In genomic region chr1:204258213-204259115, GRCh38 we compare ENCODE assay signal across 8 cellular contexts. TPM values are rescaled to one million over a fixed set of nuclear protein-coding genes. Genes with fewer than 3 reads are reported as not detected.
DNase-seq lines count a peak whose midpoint lies in the region; ATAC-seq and TF ChIP-seq lines count a peak whose summit lies in the region.

No MANE protein-coding gene starts in this region.

- DNase-seq in AG09309 (ENCODE audit: low read depth) (no peak), GM13976 (ENCODE audit: low spot score) (peak; percentile 78), NCI-H748 (lab: John Stamatoyannopoulos, UW; ENCODE audit: unreplicated experiment) (peak; percentile 38), head of caudate nucleus (peak in 41 of 42 donors; percentile 40 to 87 (median 71)), sigmoid colon (no peak)
- peak; percentile 68 for DNase-seq in activated effector memory CD4-positive, alpha-beta T cell treated with anti-CD3 and anti-CD28 coated beads, Interleukin-2, amount 50 U/mL, for 16 hours

- ATAC-seq in HG02981 (IDR thresholded peaks at IDR 0.05; ENCODE audit: unreplicated experiment) (no peak), HG03196 (IDR thresholded peaks at IDR 0.05; ENCODE audit: unreplicated experiment) (no peak)

- intact Hi-C loops in head of caudate nucleus (cut with DNase I) (loop anchor here (5.0 kb wide), 1 partner anchor 104 kb away; no protein-coding TSS in a partner anchor), sigmoid colon (cut with DNase I) (loop anchor here (1.0 kb wide), 1 partner anchor 105 kb away; no protein-coding TSS in a partner anchor)

- no peak for TF ChIP-seq EP300 in sigmoid colon (IDR thresholded peaks at IDR 0.05)

- H3K36me3 ChIP-seq in sigmoid colon = no peaks in the 10 kb centered on the region

- 65 to 67% methylated on average over 7 of the region's 7 CpGs for WGBS in sigmoid colon, 2 donors

- in situ Hi-C loops in GM13976 (cut with MboI; ENCODE audit: low sequenced_read_pairs, unreplicated experiment) = no loop called here

- TF ChIP-seq CTCF in AG09309 (IDR thresholded peaks at IDR 0.05; ENCODE audit: control insufficient read depth, insufficient read depth, low read depth, low read length, missing control alignments) (peak; percentile 89), GM13976 (IDR thresholded peaks at IDR 0.05; ENCODE audit: borderline replicate concordance, control extremely low read depth, extremely low read depth, insufficient read depth, missing control alignments) (peak; percentile 34), sigmoid colon (IDR thresholded peaks at IDR 0.05) (peak in 3 of 4 experiments; percentile 30 to 48 (median 32))

- no peaks in the 10 kb centered on the region for H3K27me3 ChIP-seq in sigmoid colon

- peaks cover 0 to 7% (median 5%) of the 10 kb centered on the region in 4 donors for H3K4me1 ChIP-seq in sigmoid colon

- H3K9me3 ChIP-seq in sigmoid colon = no peaks in the 10 kb centered on the region

- H3K27ac ChIP-seq in sigmoid colon = no peak overlapping the region

- H3K4me3 ChIP-seq in AG09309 (ENCODE audit: control insufficient read depth, low read depth, low read length) (no peak overlapping the region), sigmoid colon (no peak overlapping the region)

- TF ChIP-seq POLR2A in sigmoid colon (IDR thresholded peaks at IDR 0.05) = no peak

RNA-seq across cellular contexts. Expression of gene GOLT1A, which starts 44.7 kb away (rescaled TPM):
- not detected for total RNA-seq in sigmoid colon
- polyA plus RNA-seq in sigmoid colon = 10 to 100 TPM in 2 of 3 donors, 1 to 10 TPM in 1; 9.6 to 12.5 (median 12.0) TPM

Comparison
In these comparisons a context has a peak if more than half of its experiments do, and no peak if none do; other contexts are left out.
1. DNase-seq: peak in GM13976 (single experiment), NCI-H748 (single experiment), activated effector memory CD4-positive, alpha-beta T cell treated with anti-CD3 and anti-CD28 coated beads, Interleukin-2, amount 50 U/mL, for 16 hours (single experiment) and head of caudate nucleus (41 of 42); none in AG09309 (single experiment) and sigmoid colon (single experiment).
2. CTCF ChIP-seq: peak in every context shown above with its lines; median percentile 89 in AG09309; 34 in GM13976; 32 in sigmoid colon.